In genomic region chr18:56913970-56914369, GRCh38 we compare ENCODE assay signal across 24 cellular contexts.
"Had no signal": no experiment of that assay in that cellular context is flagged by ENCODE, and none has a peak within 500 bp of the region (broad histone marks: within the 10 kb centered on the region; RNA-seq: fewer than 3 reads in every experiment).

No MANE protein-coding gene starts in this region.

- H3K27ac Mint-ChIP-seq: activated CD4-positive, alpha-beta memory T cell treated with anti-CD3 and anti-CD28 coated beads, Interleukin-2, amount 10 ng/mL, durations not matched to agents 7 days and 5 days; activated CD8-positive, alpha-beta memory T cell treated with anti-CD3 and anti-CD28 coated beads, Interleukin-2, amount 10 ng/mL, durations not matched to agents 7 days and 5 days; activated naive CD8-positive, alpha-beta T cell treated with anti-CD3 and anti-CD28 coated beads for 36 hours; activated T-helper 17 cell treated with anti-CD3 and anti-CD28 coated beads, Interleukin-2, amount 50 U/mL, for 72 hours; mesothelial cell of epicardium; nephron had no signal

- H3K36me3 Mint-ChIP-seq: mesothelial cell of epicardium had no signal

- H3K9me3 ChIP-seq: lower lobe of right lung, tibial artery, uterus had no signal

- H3K27ac ChIP-seq: lower lobe of right lung, tibial artery, uterus had no signal

- H3K27me3 Mint-ChIP-seq: activated CD4-positive, alpha-beta memory T cell treated with anti-CD3 and anti-CD28 coated beads, Interleukin-2, amount 10 ng/mL, durations not matched to agents 7 days and 5 days; activated CD8-positive, alpha-beta memory T cell treated with anti-CD3 and anti-CD28 coated beads, Interleukin-2, amount 10 ng/mL, durations not matched to agents 7 days and 5 days; activated naive CD8-positive, alpha-beta T cell treated with anti-CD3 and anti-CD28 coated beads for 36 hours; activated T-helper 17 cell treated with anti-CD3 and anti-CD28 coated beads, Interleukin-2, amount 50 U/mL, for 72 hours had no signal

- H3K4me1 Mint-ChIP-seq: activated CD4-positive, alpha-beta memory T cell treated with anti-CD3 and anti-CD28 coated beads, Interleukin-2, amount 10 ng/mL, durations not matched to agents 7 days and 5 days; activated CD8-positive, alpha-beta memory T cell treated with anti-CD3 and anti-CD28 coated beads, Interleukin-2, amount 10 ng/mL, durations not matched to agents 7 days and 5 days; activated naive CD8-positive, alpha-beta T cell treated with anti-CD3 and anti-CD28 coated beads for 36 hours; activated T-helper 17 cell treated with anti-CD3 and anti-CD28 coated beads, Interleukin-2, amount 50 U/mL, for 72 hours; mesothelial cell of epicardium; nephron had no signal

- H3K4me3 ChIP-seq: lower lobe of right lung, tibial artery, uterus had no signal

- H3K27me3 ChIP-seq: tibial artery, uterus had no signal

- H3K4me3 Mint-ChIP-seq: activated CD4-positive, alpha-beta memory T cell treated with anti-CD3 and anti-CD28 coated beads, Interleukin-2, amount 10 ng/mL, durations not matched to agents 7 days and 5 days; activated CD8-positive, alpha-beta memory T cell treated with anti-CD3 and anti-CD28 coated beads, Interleukin-2, amount 10 ng/mL, durations not matched to agents 7 days and 5 days; activated naive CD8-positive, alpha-beta T cell treated with anti-CD3 and anti-CD28 coated beads for 36 hours; activated T-helper 17 cell treated with anti-CD3 and anti-CD28 coated beads, Interleukin-2, amount 50 U/mL, for 72 hours; mesothelial cell of epicardium; nephron had no signal

- H3K4me1 ChIP-seq: lower lobe of right lung, tibial artery, uterus had no signal

- H3K36me3 ChIP-seq: lower lobe of right lung, tibial artery, uterus had no signal

- DNase-seq: activated CD4-positive, alpha-beta memory T cell treated with anti-CD3 and anti-CD28 coated beads, Interleukin-2, amount 10 ng/mL, durations not matched to agents 7 days and 5 days; activated CD4-positive, alpha-beta T cell treated with anti-CD3 and anti-CD28 coated beads for 48 hours; activated CD4-positive, CD25-positive, alpha-beta regulatory T cell; activated CD8-positive, alpha-beta memory T cell treated with anti-CD3 and anti-CD28 coated beads, Interleukin-2, amount 10 ng/mL, durations not matched to agents 7 days and 5 days; activated naive CD4-positive, alpha-beta T cell; activated naive CD8-positive, alpha-beta T cell treated with anti-CD3 and anti-CD28 coated beads for 36 hours; activated T-cell treated with anti-CD3 and anti-CD28 coated beads, Interleukin-2, amount 50 U/mL, for 1 hour; amniotic stem cell; erythroblast; foreskin melanocyte; glutamatergic neuron; hippocampal formation; left cardiac atrium; lower lobe of right lung; occipital lobe; retina; stimulated activated CD4-positive, alpha-beta T cell treated with anti-CD3 and anti-CD28 coated beads, Interleukin-1b, Interleukin-23, amount 100 ng/mL, for 48 hours; stimulated activated CD8-positive, alpha-beta memory T cell treated with anti-CD3 and anti-CD28 coated beads, Interleukin-4, amount 100 ng/mL, for 48 hours; stimulated activated naive CD4-positive, alpha-beta T cell; tibial artery; uterus had no signal

- H3K9me3 Mint-ChIP-seq: activated CD4-positive, alpha-beta memory T cell treated with anti-CD3 and anti-CD28 coated beads, Interleukin-2, amount 10 ng/mL, durations not matched to agents 7 days and 5 days; activated naive CD8-positive, alpha-beta T cell treated with anti-CD3 and anti-CD28 coated beads for 36 hours; activated T-helper 17 cell treated with anti-CD3 and anti-CD28 coated beads, Interleukin-2, amount 50 U/mL, for 72 hours; mesothelial cell of epicardium; nephron had no signal
